23 cellular contexts compared by ENCODE assay signal in the genomic region with DNA sequence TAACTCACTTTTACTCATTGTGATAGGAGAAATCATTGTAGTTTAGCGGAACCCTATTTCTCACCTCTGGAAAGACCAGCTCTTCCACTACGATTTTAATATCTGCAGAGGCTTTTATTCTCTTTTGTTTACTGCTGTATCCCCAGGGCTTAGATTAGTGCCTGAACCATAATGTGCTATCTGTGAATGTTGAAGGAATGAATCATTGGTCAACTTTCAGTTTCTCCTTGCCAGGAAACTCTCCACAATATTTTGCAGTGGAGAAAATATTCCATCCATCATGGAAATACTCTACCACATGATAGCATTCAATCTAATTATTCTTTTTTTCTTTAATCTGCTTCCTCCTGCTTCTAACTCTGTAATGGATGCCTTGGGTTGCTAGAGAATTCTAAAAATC.
DNase-seq lines count a peak whose midpoint lies in the region; FAIRE-seq and TF ChIP-seq lines count a peak whose summit lies in the region.
"Had no signal": no experiment of that assay in that cellular context is flagged by ENCODE, and none has a peak within 500 bp of the region (broad histone marks: within the 10 kb centered on the region; RNA-seq: fewer than 3 reads in every experiment).

No MANE protein-coding gene starts in this region.

- no peaks in the 10 kb centered on the region for H3F3A ChIP-seq in smooth muscle cell (ENCODE audit: low read depth)

- no peaks in the 10 kb centered on the region for H3K9me2 ChIP-seq in hepatocyte (replicated peaks; ENCODE audit: insufficient read depth)

- H3K4me3 ChIP-seq in astrocyte (ENCODE audit: insufficient read depth, low read depth, low read length) (no peak overlapping the region), smooth muscle cell (no peak overlapping the region), hepatocyte (no peak overlapping the region)
- H3K4me3 ChIP-seq: adrenal gland, esophagus muscularis mucosa, ovary, right atrium auricular region, stomach, upper lobe of right lung had no signal

- H3K4me3 Mint-ChIP-seq in astrocyte (ENCODE audit: unreplicated experiment): no peak overlapping the region
- H3K4me3 Mint-ChIP-seq: activated CD8-positive, alpha-beta T cell treated with anti-CD3 and anti-CD28 coated beads for 36 hours; CD4-positive, alpha-beta memory T cell; natural killer cell treated with Interleukin-12 subunit alpha and Interleukin-12 subunit beta and Interleukin-15 and Interleukin-18, amount 100 ng/mL, for 72 hours had no signal

- TF ChIP-seq CTCF in astrocyte (IDR thresholded peaks at IDR 0.05; ENCODE audit: insufficient read depth, low read depth, low read length) (no peak), smooth muscle cell (IDR thresholded peaks at IDR 0.05; ENCODE audit: borderline replicate concordance, insufficient read depth, poor library complexity, severe bottlenecking) (no peak), hepatocyte (IDR thresholded peaks at IDR 0.05; ENCODE audit: poor library complexity) (no peak)

- H3K4me1 ChIP-seq in astrocyte (ENCODE audit: insufficient read depth, low read length) (no peaks in the 10 kb centered on the region), smooth muscle cell (ENCODE audit: low read depth) (peaks cover 10% of the 10 kb centered on the region), hepatocyte (ENCODE audit: insufficient read depth) (no peaks in the 10 kb centered on the region)
- H3K4me1 ChIP-seq: adrenal gland, esophagus muscularis mucosa, right atrium auricular region, stomach, upper lobe of right lung had no signal

- H3K9me3 ChIP-seq in astrocyte (ENCODE audit: insufficient read depth, low read depth, low read length) (no peaks in the 10 kb centered on the region), smooth muscle cell (replicated peaks; ENCODE audit: low read depth) (no peaks in the 10 kb centered on the region), hepatocyte (ENCODE audit: low read depth) (no peaks in the 10 kb centered on the region)
- H3K9me3 ChIP-seq: adrenal gland, esophagus muscularis mucosa, ovary, right atrium auricular region, upper lobe of right lung had no signal

- H3K27me3 ChIP-seq in astrocyte (ENCODE audit: insufficient read depth, low read length): no peaks in the 10 kb centered on the region
- no peaks in the 10 kb centered on the region for H3K27me3 ChIP-seq in smooth muscle cell (ENCODE audit: low read depth)
- H3K27me3 ChIP-seq in hepatocyte: no peaks in the 10 kb centered on the region
- H3K27me3 ChIP-seq: adrenal gland, esophagus muscularis mucosa, ovary, right atrium auricular region, stomach, upper lobe of right lung had no signal

- H3K4me2 ChIP-seq in astrocyte (ENCODE audit: low read length) (peak overlapping the region; percentile 34), smooth muscle cell (peak overlapping the region; percentile 65), hepatocyte (no peak overlapping the region)

- H4K20me1 ChIP-seq in astrocyte (ENCODE audit: insufficient read depth, low read length) (no peaks in the 10 kb centered on the region), smooth muscle cell (ENCODE audit: low read depth) (no peaks in the 10 kb centered on the region), hepatocyte (ENCODE audit: insufficient read depth, poor library complexity, severe bottlenecking) (no peaks in the 10 kb centered on the region)

- in situ Hi-C loops in KBM-7 (cut with MboI; ENCODE audit: low pct_unique_long_range_greater_than_20kb, low sequenced_read_pairs): no loop called here

- H3K4me1 Mint-ChIP-seq in astrocyte (ENCODE audit: low read depth, unreplicated experiment): peaks cover 17% of the 10 kb centered on the region
- H3K4me1 Mint-ChIP-seq: CD4-positive, alpha-beta memory T cell had no signal

- no peaks in the 10 kb centered on the region for H3K36me3 Mint-ChIP-seq in astrocyte (ENCODE audit: low read depth, unreplicated experiment)
- H3K36me3 Mint-ChIP-seq: CD4-positive, alpha-beta memory T cell; natural killer cell treated with Interleukin-12 subunit alpha and Interleukin-12 subunit beta and Interleukin-15 and Interleukin-18, amount 100 ng/mL, for 72 hours had no signal

- H3K79me2 ChIP-seq in astrocyte (ENCODE audit: insufficient read depth, low read length) (no peaks in the 10 kb centered on the region), smooth muscle cell (ENCODE audit: low read depth) (no peaks in the 10 kb centered on the region), hepatocyte (no peaks in the 10 kb centered on the region)

- H3K27me3 Mint-ChIP-seq in astrocyte (ENCODE audit: low read depth, unreplicated experiment): no peaks in the 10 kb centered on the region
- H3K27me3 Mint-ChIP-seq: activated CD8-positive, alpha-beta T cell treated with anti-CD3 and anti-CD28 coated beads for 36 hours; CD4-positive, alpha-beta memory T cell; natural killer cell treated with Interleukin-12 subunit alpha and Interleukin-12 subunit beta and Interleukin-15 and Interleukin-18, amount 100 ng/mL, for 72 hours had no signal

- H3K36me3 ChIP-seq in astrocyte (ENCODE audit: insufficient read depth, low read length): no peaks in the 10 kb centered on the region
- no peaks in the 10 kb centered on the region for H3K36me3 ChIP-seq in smooth muscle cell (ENCODE audit: low read depth)
- H3K36me3 ChIP-seq in hepatocyte (replicated peaks; ENCODE audit: insufficient read depth, low read depth): no peaks in the 10 kb centered on the region
- H3K36me3 ChIP-seq: adrenal gland, esophagus muscularis mucosa, ovary, right atrium auricular region, stomach, upper lobe of right lung had no signal

- WGBS in smooth muscle cell (ENCODE audit: low lambda C conversion rate): 43% methylated on average over 2 of the region's 2 CpGs
- 53% methylated on average over 2 of the region's 2 CpGs for WGBS in hepatocyte (ENCODE audit: low lambda C conversion rate, missing lambda C conversion rate)

- no peak for FAIRE-seq in astrocyte (lab: Jason Lieb, UNC)
- FAIRE-seq: G401.6, GM18507 had no signal

- DNase-seq in HS-5 (ENCODE audit: low read depth) (peak; percentile 29), astrocyte (ENCODE audit: low read depth) (peak; percentile 6), fibroblast of peridontal ligament (ENCODE audit: extremely low read depth) (peak; percentile 6), smooth muscle cell (lab: John Stamatoyannopoulos, UW; ENCODE audit: unreplicated experiment) (no peak), KBM-7 (no peak), hepatocyte (ENCODE audit: low spot score) (no peak), inferior parietal cortex (ENCODE audit: extremely low spot score) (no peak)
- DNase-seq: activated CD4-positive, CD25-positive, alpha-beta regulatory T cell treated with anti-CD3 and anti-CD28 coated beads, Interleukin-2, amount 50 U/mL, for 72 hours; activated CD8-positive, alpha-beta T cell treated with anti-CD3 and anti-CD28 coated beads for 36 hours; activated gamma-delta T cell; adrenal gland; CD4-positive, alpha-beta memory T cell; Karpas-422; NCI-H187; ovary; stomach; SW 1271; upper lobe of right lung had no signal

- H3K9ac ChIP-seq in astrocyte (ENCODE audit: low read length) (no peak overlapping the region), smooth muscle cell (ENCODE audit: low read depth) (peak overlapping the region; percentile 29)

- H3K9me3 Mint-ChIP-seq in astrocyte (ENCODE audit: unreplicated experiment): peaks cover 12% of the 10 kb centered on the region

- no peak overlapping the region for H2AFZ ChIP-seq in astrocyte (ENCODE audit: low read depth, low read length)
- no peak overlapping the region for H2AFZ ChIP-seq in smooth muscle cell (ENCODE audit: low read depth)
- H2AFZ ChIP-seq in hepatocyte: no peak overlapping the region

- no peak overlapping the region for H3K27ac ChIP-seq in astrocyte (ENCODE audit: low read depth, low read length)
- H3K27ac ChIP-seq in smooth muscle cell (ENCODE audit: low read depth): peak overlapping the region; percentile 65
- no peak overlapping the region for H3K27ac ChIP-seq in hepatocyte
- H3K27ac ChIP-seq: adrenal gland, esophagus muscularis mucosa, ovary, right atrium auricular region, upper lobe of right lung had no signal

- H3K27ac Mint-ChIP-seq in astrocyte (ENCODE audit: unreplicated experiment): peak overlapping the region; percentile 92
- H3K27ac Mint-ChIP-seq: activated CD8-positive, alpha-beta T cell treated with anti-CD3 and anti-CD28 coated beads for 36 hours; CD4-positive, alpha-beta memory T cell; natural killer cell treated with Interleukin-12 subunit alpha and Interleukin-12 subunit beta and Interleukin-15 and Interleukin-18, amount 100 ng/mL, for 72 hours had no signal

Comparison
In these comparisons a context has a peak if more than half of its experiments do, and no peak if none do; other contexts are left out.
1. DNase-seq: peak in HS-5 (single experiment), astrocyte (single experiment) and fibroblast of peridontal ligament (single experiment); none in smooth muscle cell (single experiment), KBM-7 (single experiment), hepatocyte (single experiment) and inferior parietal cortex (single experiment).